1 cellular context compared by ENCODE assay signal in genomic region chr6:152170702-152171667, GRCh38.
TF ChIP-seq lines count a peak whose summit lies in the region.

No MANE protein-coding gene starts in this region.

TF ChIP-seq in IMR-90, 13 proteins besides CTCF, POLR2A, EP300 and RAD21 (continued from another document):
- TF ChIP-seq BHLHE40 (IDR thresholded peaks at IDR 0.05; ENCODE audit: low read depth, low read length) (peak; percentile 19; the same call in 1 of the 2 replicates), CEBPB (IDR thresholded peaks at IDR 0.05; ENCODE audit: low read depth, low read length) (no peak), CHD1 (IDR thresholded peaks at IDR 0.05; ENCODE audit: low read depth, low read length) (no peak), MAFK (IDR thresholded peaks at IDR 0.05; ENCODE audit: low read depth, low read length) (peak; percentile 34; the same call in 1 of the 2 replicates), MXI1 (IDR thresholded peaks at IDR 0.05; ENCODE audit: borderline replicate concordance, low read depth, low read length) (0 out of 2 replicates have a peak, but pooled peaks have one; percentile 12), NFE2L2 (IDR thresholded peaks at IDR 0.05; ENCODE audit: low read depth, low read length) (0 out of 2 replicates have a peak, but pooled peaks have one; percentile 10)
